In the genomic region with DNA sequence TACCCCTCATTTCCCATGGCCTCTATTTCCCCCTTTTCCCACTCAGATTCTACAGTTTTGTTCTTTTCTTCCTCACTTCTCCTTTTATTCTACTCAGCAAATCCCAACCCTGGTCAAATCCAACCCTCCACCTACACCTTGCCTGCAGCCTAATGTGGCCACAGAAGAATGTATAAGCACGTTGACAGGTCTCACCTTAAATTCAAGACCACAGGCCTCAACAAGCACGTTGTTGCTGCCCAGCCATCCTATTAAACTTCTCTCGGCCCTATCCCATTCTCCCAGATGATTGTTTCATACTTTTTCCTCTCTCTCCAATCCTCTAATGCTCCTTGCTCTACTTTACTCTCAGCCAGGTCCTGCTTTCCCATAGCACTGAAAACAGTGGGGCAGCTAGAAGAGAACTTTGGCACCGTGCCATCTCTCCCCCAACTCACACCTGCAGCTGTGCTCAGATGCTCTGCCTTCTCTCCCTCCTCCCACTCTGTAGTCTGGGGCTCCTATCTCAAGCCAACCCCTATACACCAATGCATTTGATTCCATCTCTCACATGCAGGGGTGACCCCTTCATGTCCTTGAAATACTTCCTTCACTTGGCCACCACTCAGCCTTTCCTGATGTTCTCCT, we compare ENCODE assay signal across 2 cellular contexts.
TF ChIP-seq lines count a peak whose summit lies in the region.

No MANE protein-coding gene starts in this region.

TF ChIP-seq in Ishikawa, 13 proteins besides CTCF, POLR2A, EP300 and RAD21:
- TF ChIP-seq TCF12 (IDR thresholded peaks at IDR 0.05; ENCODE audit: low read depth) = no peak
- TF ChIP-seq NFIC (IDR thresholded peaks at IDR 0.05) = peak; percentile 76

TF ChIP-seq in K562, 482 proteins besides CTCF, POLR2A, EP300 and RAD21:
- TF ChIP-seq XRCC5 (IDR thresholded peaks at IDR 0.05; ENCODE audit: low read depth, low read length) (no peak), NFIC (IDR thresholded peaks at IDR 0.05) (peak; percentile 97), NFIX (CRISPR knock-in tag; IDR thresholded peaks at IDR 0.05; ENCODE audit: low read depth) (peak; percentile 68)
